13 cellular contexts compared by ENCODE assay signal in genomic region chr22:40187389-40187788, GRCh38.
"Had no signal": no experiment of that assay in that cellular context is flagged by ENCODE, and none has a peak within 500 bp of the region (broad histone marks: within the 10 kb centered on the region; RNA-seq: fewer than 3 reads in every experiment).

No MANE protein-coding gene starts in this region.

- H3K9me3 ChIP-seq: colonic mucosa, sigmoid colon, suprapubic skin, upper lobe of left lung had no signal

- H3K9me3 Mint-ChIP-seq: activated CD4-positive, alpha-beta memory T cell treated with anti-CD3 and anti-CD28 coated beads for 36 hours had no signal

- H3K36me3 Mint-ChIP-seq: activated CD4-positive, alpha-beta memory T cell treated with anti-CD3 and anti-CD28 coated beads for 36 hours had no signal

- H3K27ac Mint-ChIP-seq: activated CD4-positive, alpha-beta memory T cell treated with anti-CD3 and anti-CD28 coated beads for 36 hours; activated T-cell treated with anti-CD3 and anti-CD28 coated beads, Interleukin-2, amount 50 U/mL, for 72 hours had no signal

- H3K36me3 ChIP-seq: cardiac muscle cell, colonic mucosa, sigmoid colon, suprapubic skin, upper lobe of left lung had no signal

- H3K4me1 ChIP-seq: colonic mucosa had no signal

- H3K4me3 Mint-ChIP-seq: activated CD4-positive, alpha-beta memory T cell treated with anti-CD3 and anti-CD28 coated beads for 36 hours; activated T-cell treated with anti-CD3 and anti-CD28 coated beads, Interleukin-2, amount 50 U/mL, for 72 hours had no signal

- H3K27ac ChIP-seq: colonic mucosa, sigmoid colon, suprapubic skin, upper lobe of left lung had no signal

- H3K27me3 ChIP-seq: cardiac muscle cell, colonic mucosa, sigmoid colon, suprapubic skin, upper lobe of left lung had no signal

- DNase-seq: activated CD4-positive, alpha-beta memory T cell treated with anti-CD3 and anti-CD28 coated beads for 36 hours; activated CD4-positive, alpha-beta T cell treated with anti-CD3 and anti-CD28 coated beads for 1 hour; activated T-cell treated with anti-CD3 and anti-CD28 coated beads, Interleukin-2, amount 50 U/mL, for 72 hours; colonic mucosa; foreskin melanocyte; midbrain; nucleus accumbens; sigmoid colon; stimulated activated naive CD4-positive, alpha-beta T cell treated with Interleukin-2 at 50 U/mL for 16 hours; SW 1271; upper lobe of left lung had no signal

- H3K4me3 ChIP-seq: cardiac muscle cell, colonic mucosa, sigmoid colon, suprapubic skin, upper lobe of left lung had no signal

- H3K27me3 Mint-ChIP-seq: activated CD4-positive, alpha-beta memory T cell treated with anti-CD3 and anti-CD28 coated beads for 36 hours had no signal

- ATAC-seq: activated T-cell treated with anti-CD3 and anti-CD28 coated beads, Interleukin-2, amount 50 U/mL, for 72 hours had no signal
